ENCODE assay signal across 8 cellular contexts in the genomic region with DNA sequence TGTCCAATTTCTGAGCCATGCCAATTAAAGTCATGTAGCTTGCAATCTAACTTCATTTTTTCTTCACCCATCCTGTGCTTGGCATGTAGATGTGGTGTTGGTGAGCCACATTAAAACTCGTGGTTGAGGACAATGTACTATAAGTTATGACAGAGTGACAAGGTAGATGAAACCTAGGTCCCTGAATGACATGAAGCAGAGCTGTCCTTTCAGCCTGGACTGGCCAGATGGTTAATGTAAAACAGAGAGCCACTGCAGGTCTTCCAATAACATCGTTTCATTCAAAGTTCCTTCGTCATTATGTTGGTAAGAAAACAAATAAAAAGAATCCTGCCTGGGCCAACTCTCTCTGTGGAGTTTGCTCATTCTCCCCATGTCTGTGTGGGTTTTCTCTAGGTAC.
"Had no signal": no experiment of that assay in that cellular context is flagged by ENCODE, and none has a peak within 500 bp of the region (broad histone marks: within the 10 kb centered on the region; RNA-seq: fewer than 3 reads in every experiment).

No MANE protein-coding gene starts in this region.

- DNase-seq: IMR-90, KBM-7, KG1 had no signal

- H3K4me1 Mint-ChIP-seq: IgD-negative memory B cell had no signal

- ATAC-seq: HepG2, K562 had no signal

- H3K27ac ChIP-seq: HL-60 had no signal

- H3K36me3 Mint-ChIP-seq: IgD-negative memory B cell had no signal

- H3K9me3 Mint-ChIP-seq: IgD-negative memory B cell had no signal

- H3K27me3 Mint-ChIP-seq: IgD-negative memory B cell had no signal

- FAIRE-seq: HepG2, HTR-8/SVneo, K562 had no signal

- H3K4me3 ChIP-seq: K562 had no signal

- H3K4me3 Mint-ChIP-seq: IgD-negative memory B cell had no signal

- H3K27ac Mint-ChIP-seq: IgD-negative memory B cell had no signal
